ENCODE assay signal across 12 cellular contexts in genomic region chr17:65035191-65035590, GRCh38. TPM values are rescaled to one million over a fixed set of nuclear protein-coding genes. Genes with fewer than 3 reads are reported as not detected.
DNase-seq lines count a peak whose midpoint lies in the region; ATAC-seq and TF ChIP-seq lines count a peak whose summit lies in the region.
"Had no signal": no experiment of that assay in that cellular context is flagged by ENCODE, and none has a peak within 500 bp of the region (broad histone marks: within the 10 kb centered on the region; RNA-seq: fewer than 3 reads in every experiment).

No MANE protein-coding gene starts in this region.

- no peaks in the 10 kb centered on the region for H3K27me3 ChIP-seq in left ventricle myocardium inferior (ENCODE audit: low read depth)
- no peaks in the 10 kb centered on the region for H3K27me3 ChIP-seq in transverse colon
- H3K27me3 ChIP-seq in GM23338 (ENCODE audit: insufficient read depth), result no peaks in the 10 kb centered on the region
- H3K27me3 ChIP-seq: BLaER1 had no signal

- 56 to 60% methylated on average over 2 of the region's 2 CpGs for WGBS in transverse colon (ENCODE audit: low coverage in 1 of 2), 2 donors

- H3K9me3 ChIP-seq in left ventricle myocardium inferior (replicated peaks), result no peaks in the 10 kb centered on the region
- no peaks in the 10 kb centered on the region for H3K9me3 ChIP-seq in transverse colon
- H3K9me3 ChIP-seq: BLaER1, prostate gland had no signal

- H3K4me3 Mint-ChIP-seq in activated CD4-positive, alpha-beta memory T cell treated with anti-CD3 and anti-CD28 coated beads, Interleukin-2, amount 10 ng/mL, durations not matched to agents 7 days and 5 days, result no peak overlapping the region
- H3K4me3 Mint-ChIP-seq in GM23338, result no peak overlapping the region

- H3K27ac Mint-ChIP-seq in activated CD4-positive, alpha-beta memory T cell treated with anti-CD3 and anti-CD28 coated beads, Interleukin-2, amount 10 ng/mL, durations not matched to agents 7 days and 5 days, result peak overlapping the region; percentile 53
- no peak overlapping the region for H3K27ac Mint-ChIP-seq in GM23338

- H3K27ac ChIP-seq in left ventricle myocardium inferior (replicated peaks) (peak overlapping the region; percentile 67), transverse colon (peak overlapping the region; percentile 20 to 49 (median 36)), GM23338 (ENCODE audit: low read depth) (no peak overlapping the region)
- H3K27ac ChIP-seq: BLaER1 had no signal

- TF ChIP-seq CTCF in left ventricle myocardium inferior (IDR thresholded peaks at IDR 0.05; ENCODE audit: borderline replicate concordance) (no peak), fibroblast of villous mesenchyme (IDR thresholded peaks at IDR 0.05; ENCODE audit: insufficient read depth, low read depth, low read length) (no peak), transverse colon (IDR thresholded peaks at IDR 0.05) (no peak), GM23338 (conservative IDR thresholded peaks at IDR 0.05; ENCODE audit: low read depth in 2 of 2) (no peak)

- H3K9me3 Mint-ChIP-seq in activated CD4-positive, alpha-beta memory T cell treated with anti-CD3 and anti-CD28 coated beads, Interleukin-2, amount 10 ng/mL, durations not matched to agents 7 days and 5 days, result no peaks in the 10 kb centered on the region
- no peaks in the 10 kb centered on the region for H3K9me3 Mint-ChIP-seq in GM23338

- no peaks in the 10 kb centered on the region for H3K9me2 ChIP-seq in GM23338 (ENCODE audit: insufficient read depth)

- POLR2A ChIA-PET in activated CD4-positive, alpha-beta memory T cell treated with anti-CD3 and anti-CD28 coated beads, Interleukin-2, amount 10 ng/mL, durations not matched to agents 7 days and 5 days (lab: Charles Lee), result interaction anchor here (0.7 to 2.7 kb wide), 8 partner anchors 15 to 65 kb away, joined by 3 to 15 read pairs (median 4); no protein-coding TSS in a partner anchor

- no peak for TF ChIP-seq EP300 in transverse colon (IDR thresholded peaks at IDR 0.05; ENCODE audit: low read depth)

- no peaks in the 10 kb centered on the region for H3K27me3 Mint-ChIP-seq in activated CD4-positive, alpha-beta memory T cell treated with anti-CD3 and anti-CD28 coated beads, Interleukin-2, amount 10 ng/mL, durations not matched to agents 7 days and 5 days
- peaks cover 5% of the 10 kb centered on the region for H3K27me3 Mint-ChIP-seq in GM23338 (ENCODE audit: insufficient read depth, low read depth, poor library complexity)

- in situ Hi-C loops in transverse colon (cut with MboI; ENCODE audit: low pct_ligation_motif_present in 1 of 4, low pct_unique_long_range_greater_than_20kb in 1 of 4, low sequenced_read_pairs in 3 of 4), result no loop called here

- peaks cover 69% of the 10 kb centered on the region for H3K4me1 Mint-ChIP-seq in activated CD4-positive, alpha-beta memory T cell treated with anti-CD3 and anti-CD28 coated beads, Interleukin-2, amount 10 ng/mL, durations not matched to agents 7 days and 5 days
- H3K4me1 Mint-ChIP-seq in GM23338, result peaks cover 10% of the 10 kb centered on the region; the same call in 2 of the 3 replicates

- H3K4me2 ChIP-seq in GM23338, result no peak overlapping the region
- H3K4me2 ChIP-seq: BLaER1 had no signal

- DNase-seq in left ventricle myocardium inferior (no peak), cardiac septum (ENCODE audit: low spot score) (no peak), fibroblast of villous mesenchyme (ENCODE audit: low read depth) (peak; percentile 54), transverse colon (no peak), GM23338 (ENCODE audit: low spot score) (no peak)
- DNase-seq in activated CD4-positive, alpha-beta memory T cell treated with anti-CD3 and anti-CD28 coated beads, Interleukin-2, amount 10 ng/mL, durations not matched to agents 7 days and 5 days, result no peak
- DNase-seq: activated CD4-positive, alpha-beta T cell treated with anti-CD3 and anti-CD28 coated beads, Interleukin-2, amount 50 U/mL, for 1 hour had no signal

- ATAC-seq in HG03521 (IDR thresholded peaks at IDR 0.05; ENCODE audit: unreplicated experiment), result no peak
- ATAC-seq in GM23338, result no peak
- ATAC-seq in HG02973 (IDR thresholded peaks at IDR 0.05; ENCODE audit: unreplicated experiment), result no peak
- ATAC-seq: HCT116 had no signal

- no peaks in the 10 kb centered on the region for H3F3A ChIP-seq in GM23338 (replicated peaks; ENCODE audit: low read depth)

- TF ChIP-seq POLR2A in transverse colon (IDR thresholded peaks at IDR 0.05), result no peak

- CTCF ChIA-PET in activated CD4-positive, alpha-beta memory T cell treated with anti-CD3 and anti-CD28 coated beads, Interleukin-2, amount 10 ng/mL, durations not matched to agents 7 days and 5 days (lab: Charles Lee), result interaction anchor here (1.0 to 1.7 kb wide), 6 partner anchors 8 to 163 kb away, joined by 3 to 10 read pairs (median 3); partner anchors contain the start of genes LRRC37A3 and RGS9

- H2AFZ ChIP-seq in GM23338, result no peak overlapping the region

- H3K4me1 ChIP-seq in left ventricle myocardium inferior (peaks cover 91% of the 10 kb centered on the region), transverse colon (peaks cover 11 to 70% (median 31%) of the 10 kb centered on the region in 4 donors), GM23338 (ENCODE audit: insufficient read depth) (no peaks in the 10 kb centered on the region)

- H3K4me3 ChIP-seq in left ventricle myocardium inferior (peak overlapping the region; percentile 4), fibroblast of villous mesenchyme (ENCODE audit: low read depth, low read length) (no peak overlapping the region), transverse colon (no peak overlapping the region), GM23338 (no peak overlapping the region)
- H3K4me3 ChIP-seq: BLaER1, prostate gland had no signal

- H3K79me2 ChIP-seq in GM23338 (replicated peaks; ENCODE audit: insufficient read depth), result peaks cover 100% of the 10 kb centered on the region

- H3K36me3 Mint-ChIP-seq in activated CD4-positive, alpha-beta memory T cell treated with anti-CD3 and anti-CD28 coated beads, Interleukin-2, amount 10 ng/mL, durations not matched to agents 7 days and 5 days (ENCODE audit: low read depth), result peaks cover 40% of the 10 kb centered on the region
- peaks cover 7% of the 10 kb centered on the region; the same call in 1 of the 3 replicates for H3K36me3 Mint-ChIP-seq in GM23338 (ENCODE audit: low read depth)

- H4K20me1 ChIP-seq in GM23338 (replicated peaks; ENCODE audit: insufficient read depth), result peaks cover 26% of the 10 kb centered on the region

- intact Hi-C loops in left ventricle myocardium inferior (cut with micrococcal nuclease) (no loop called here), cardiac septum (cut with DNase I) (no loop called here), transverse colon (cut with DNase I; ENCODE audit: low total_unique reads) (no loop called here)

- no peaks in the 10 kb centered on the region for H3K36me3 ChIP-seq in left ventricle myocardium inferior
- no peaks in the 10 kb centered on the region for H3K36me3 ChIP-seq in transverse colon
- no peaks in the 10 kb centered on the region; the same call in 1 of the 2 replicates for H3K36me3 ChIP-seq in GM23338 (ENCODE audit: insufficient read depth)
- H3K36me3 ChIP-seq: prostate gland had no signal

TF ChIP-seq in GM23338, 12 proteins besides CTCF, POLR2A, EP300 and RAD21 (continues in another document):
- no peak for TF ChIP-seq STAT1 (IDR thresholded peaks at IDR 0.05; ENCODE audit: unreplicated experiment)
- TF ChIP-seq JUNB (IDR thresholded peaks at IDR 0.05; ENCODE audit: unreplicated experiment), result no peak
- TF ChIP-seq ETS1 (IDR thresholded peaks at IDR 0.05), result no peak

RNA-seq across cellular contexts. Expression of gene GNA13, which starts 21.3 kb away (rescaled TPM):
- 19.7 TPM for total RNA-seq in left ventricle myocardium inferior
- 19.0 TPM for total RNA-seq in cardiac septum
- 10 to 100 TPM; 95.1 TPM for total RNA-seq in activated CD4-positive, alpha-beta memory T cell treated with anti-CD3 and anti-CD28 coated beads, Interleukin-2, amount 10 ng/mL, durations not matched to agents 7 days and 5 days
- 62.5 and 82.5 TPM in 2 replicates for total RNA-seq in fibroblast of villous mesenchyme
- total RNA-seq in transverse colon, result 10 to 100 TPM; 37.8 to 89.4 (median 76.4) TPM
- 88.1 and 95.5 TPM in 2 replicates for total RNA-seq in GM23338 (2014; rRNA removed; shearing (Covaris generic))
- 19.0 and 20.2 TPM in 2 replicates for polyA plus RNA-seq in GM23338 (2016; fragmentation: Nextera tagmentation; extraction: Ambion mirVana)
